16 cellular contexts compared by ENCODE assay signal in the genomic region with DNA sequence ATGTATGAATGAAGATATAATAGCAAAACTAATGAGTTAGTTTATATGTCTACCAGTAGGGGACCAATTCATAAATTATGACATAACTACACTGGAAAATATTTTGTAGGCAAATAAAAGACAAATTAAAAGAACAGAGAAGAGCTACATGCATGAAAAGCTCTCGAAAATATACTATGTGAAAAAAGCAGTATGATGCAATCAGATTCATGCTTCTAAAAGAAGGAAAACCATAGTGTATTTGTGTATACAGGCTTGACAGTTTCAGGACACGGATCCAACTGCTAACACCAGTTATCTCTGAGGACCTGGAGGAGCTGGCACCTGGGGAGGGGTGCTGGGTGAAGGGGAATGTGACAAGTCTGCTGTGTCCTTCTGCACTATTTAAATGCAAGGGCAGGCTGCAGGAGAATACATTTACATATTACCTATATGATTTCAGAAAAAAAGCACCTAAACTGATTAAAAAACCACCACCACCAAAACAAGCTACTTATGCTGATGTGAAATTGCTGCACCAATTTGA. TPM values are rescaled to one million over a fixed set of nuclear protein-coding genes. Genes with fewer than 3 reads are reported as not detected.
DNase-seq lines count a peak whose midpoint lies in the region; ATAC-seq and TF ChIP-seq lines count a peak whose summit lies in the region.
"Had no signal": no experiment of that assay in that cellular context is flagged by ENCODE, and none has a peak within 500 bp of the region (broad histone marks: within the 10 kb centered on the region; RNA-seq: fewer than 3 reads in every experiment).

No MANE protein-coding gene starts in this region.

- H3K4me3 Mint-ChIP-seq in HFFc6: no peak overlapping the region
- H3K4me3 Mint-ChIP-seq: B cell had no signal

- no peaks in the 10 kb centered on the region for H3K36me3 Mint-ChIP-seq in HFFc6 (ENCODE audit: low read depth)

- peaks cover 83% of the 10 kb centered on the region for H3K4me1 ChIP-seq in cardiac muscle cell (ENCODE audit: low read depth)
- H3K4me1 ChIP-seq in prostate gland (replicated peaks): peaks cover 17% of the 10 kb centered on the region

- no peaks in the 10 kb centered on the region for H3K9me3 Mint-ChIP-seq in HFFc6

- H3K36me3 ChIP-seq in cardiac muscle cell (no peaks in the 10 kb centered on the region), prostate gland (no peaks in the 10 kb centered on the region)
- H3K36me3 ChIP-seq: pancreas, thoracic aorta had no signal

- intact Hi-C loops in prostate gland (cut with DNase I): no loop called here

- ATAC-seq in HG02973 (IDR thresholded peaks at IDR 0.05; ENCODE audit: unreplicated experiment): no peak

- H3K27me3 ChIP-seq in cardiac muscle cell: no peaks in the 10 kb centered on the region
- H3K27me3 ChIP-seq in prostate gland (replicated peaks; ENCODE audit: insufficient read depth): no peaks in the 10 kb centered on the region
- H3K27me3 ChIP-seq: pancreas had no signal

- H3K4me3 ChIP-seq in cardiac muscle cell (no peak overlapping the region), prostate gland (no peak overlapping the region)
- H3K4me3 ChIP-seq: pancreas, skin epidermis had no signal

- H3K27ac ChIP-seq in cardiac muscle cell (peak overlapping the region; percentile 83), prostate gland (peak overlapping the region; percentile 49 to 55)

- no peak overlapping the region for H3K27ac Mint-ChIP-seq in HFFc6
- H3K27ac Mint-ChIP-seq: B cell had no signal

- H3K9me3 ChIP-seq in cardiac muscle cell (ENCODE audit: low read depth) (no peaks in the 10 kb centered on the region), prostate gland (no peaks in the 10 kb centered on the region)
- H3K9me3 ChIP-seq: pancreas, thoracic aorta had no signal

- whole genome bisulfite sequencing in prostate gland: 47% methylated on average over 2 of the region's 2 CpGs

- H3K27me3 Mint-ChIP-seq in HFFc6 (ENCODE audit: insufficient read depth): peaks cover 2% of the 10 kb centered on the region
- H3K27me3 Mint-ChIP-seq: B cell had no signal

- DNase-seq in HFFc6 (no peak), OCI-M1 (lab: John Stamatoyannopoulos, UW) (peak; percentile 20), cardiac muscle cell (ENCODE audit: low read depth in 1 of 2, low spot score in 1 of 2) (no peak), prostate gland (ENCODE audit: low spot score) (no peak), SIG-M5 treated with dmso at 0.1 percent for 504 hours (lab: John Stamatoyannopoulos, UW; ENCODE audit: unreplicated experiment) (no peak), NCI-H226 (no peak)
- DNase-seq: activated CD4-positive, alpha-beta T cell treated with anti-CD3 and anti-CD28 coated beads for 1 hour; activated CD8-positive, alpha-beta memory T cell treated with anti-CD3 and anti-CD28 coated beads, Interleukin-2, amount 50 U/mL, for 48 hours; DMS153; foreskin fibroblast; NCI-H1436 treated with DMSO at 0.1 percent for 48 hours had no signal

- TF ChIP-seq CTCF in HFFc6 (IDR thresholded peaks at IDR 0.05) (peak; percentile 45), cardiac muscle cell (IDR thresholded peaks at IDR 0.05; ENCODE audit: low read depth, low read length) (no peak), prostate gland (IDR thresholded peaks at IDR 0.05) (no peak)

- peaks cover 5% of the 10 kb centered on the region for H3K4me1 Mint-ChIP-seq in HFFc6 (ENCODE audit: low read depth)

- TF ChIP-seq POLR2A in prostate gland (IDR thresholded peaks at IDR 0.05): no peak

RNA-seq across cellular contexts. Expression of a gene that starts 6.8 kb away (rescaled TPM):
- total RNA-seq in HFFc6 (2021; fragmentation: NEBNext Ultra II Directional; extraction: Animal tissue kit (Norgen Biotek cat#: 25700)): 10 to 100 TPM in 4 of 6 experiments, 1 to 10 TPM in 2; 8.6 to 13.1 (median 11.0) TPM
- total RNA-seq in cardiac muscle cell (62.9 and 72.9 TPM in 2 replicates), prostate gland (100 to 1,000 TPM in 1 of 2 donors, 10 to 100 TPM in 1; 63.8 to 140 TPM)
- polyA plus RNA-seq in cardiac muscle cell: 85.4 and 101 TPM in 2 replicates
